In genomic region chr15:68449389-68449788, GRCh38 we compare ENCODE assay signal across 25 cellular contexts. TPM values are rescaled to one million over a fixed set of nuclear protein-coding genes. Genes with fewer than 3 reads are reported as not detected.
"Had no signal": no experiment of that assay in that cellular context is flagged by ENCODE, and none has a peak within 500 bp of the region (broad histone marks: within the 10 kb centered on the region; RNA-seq: fewer than 3 reads in every experiment).

No MANE protein-coding gene starts in this region.

- H3K36me3 ChIP-seq: colonic mucosa, gastrocnemius medialis, lower lobe of right lung, upper lobe of right lung, WERI-Rb-1 had no signal

- DNase-seq: activated CD4-positive, alpha-beta T cell treated with anti-CD3 and anti-CD28 coated beads, Interleukin-2, amount 50 U/mL, for 1 hour; activated CD4-positive, CD25-positive, alpha-beta regulatory T cell treated with anti-CD3 and anti-CD28 coated beads, Interleukin-2, amount 50 U/mL, for 72 hours; activated CD8-positive, alpha-beta T cell treated with anti-CD3 and anti-CD28 coated beads, Interleukin-2, amount 10 ng/mL, durations not matched to agents 7 days and 5 days; activated gamma-delta T cell treated with Interleukin-2 at 50 U/mL for 16 hours; activated T-cell treated with anti-CD3 and anti-CD28 coated beads, Interleukin-2, amount 50 U/mL, for 1 hour; aorta; central memory CD4-positive, alpha-beta T cell; colonic mucosa; dorsolateral prefrontal cortex; effector memory CD8-positive, alpha-beta T cell; gastrocnemius medialis; hypothalamus; lower lobe of right lung; occipital lobe; retina; stimulated activated CD4-positive, alpha-beta T cell treated with anti-CD3 and anti-CD28 coated beads, Interleukin-4, amount 100 ng/mL, for 24 hours; stimulated activated naive CD4-positive, alpha-beta T cell treated with Interleukin-2 at 50 U/mL for 16 hours; T-helper 1 cell; upper lobe of right lung; WERI-Rb-1 had no signal

- H3K9me3 ChIP-seq: colonic mucosa, gastrocnemius medialis, lower lobe of right lung, upper lobe of right lung had no signal

- H3K27ac Mint-ChIP-seq: activated CD8-positive, alpha-beta T cell treated with anti-CD3 and anti-CD28 coated beads, Interleukin-2, amount 10 ng/mL, durations not matched to agents 7 days and 5 days; activated naive CD4-positive, alpha-beta T cell treated with anti-CD3 and anti-CD28 coated beads, Interleukin-2, amount 50 U/mL, for 72 hours; brain; effector memory CD8-positive, alpha-beta T cell; progenitor cell of endocrine pancreas had no signal

- H3K36me3 Mint-ChIP-seq: activated naive CD4-positive, alpha-beta T cell treated with anti-CD3 and anti-CD28 coated beads, Interleukin-2, amount 50 U/mL, for 72 hours; brain had no signal

- H3K27me3 ChIP-seq: colonic mucosa had no signal

- H3K4me1 ChIP-seq: colonic mucosa, gastrocnemius medialis, lower lobe of right lung, upper lobe of right lung had no signal

- H3K27ac ChIP-seq: colonic mucosa, dorsolateral prefrontal cortex, gastrocnemius medialis, lower lobe of right lung, upper lobe of right lung, WERI-Rb-1 had no signal

- H3K4me3 Mint-ChIP-seq: activated CD8-positive, alpha-beta T cell treated with anti-CD3 and anti-CD28 coated beads, Interleukin-2, amount 10 ng/mL, durations not matched to agents 7 days and 5 days; brain; effector memory CD8-positive, alpha-beta T cell had no signal

- H3K9me3 Mint-ChIP-seq: activated naive CD4-positive, alpha-beta T cell treated with anti-CD3 and anti-CD28 coated beads, Interleukin-2, amount 50 U/mL, for 72 hours; effector memory CD8-positive, alpha-beta T cell had no signal

- ATAC-seq: activated CD8-positive, alpha-beta T cell treated with anti-CD3 and anti-CD28 coated beads, Interleukin-2, amount 10 ng/mL, durations not matched to agents 7 days and 5 days; activated naive CD4-positive, alpha-beta T cell treated with anti-CD3 and anti-CD28 coated beads, Interleukin-2, amount 50 U/mL, for 72 hours; effector memory CD8-positive, alpha-beta T cell; esophagus mucosa; lower lobe of right lung; upper lobe of right lung had no signal

- H3K4me3 ChIP-seq: colonic mucosa, dorsolateral prefrontal cortex, gastrocnemius medialis, lower lobe of right lung, upper lobe of right lung had no signal

RNA-seq across cellular contexts. Expression of gene ITGA11, which starts 17.4 kb away (rescaled TPM):
- total RNA-seq: progenitor cell of endocrine pancreas had no signal
- polyA plus RNA-seq: neural cell had no signal
